In genomic region chrX:153032397-153033118, GRCh38 we compare ENCODE assay signal across 8 cellular contexts. TPM values are rescaled to one million over a fixed set of nuclear protein-coding genes. Genes with fewer than 3 reads are reported as not detected.
DNase-seq lines count a peak whose midpoint lies in the region; ATAC-seq and TF ChIP-seq lines count a peak whose summit lies in the region.

No MANE protein-coding gene starts in this region.

- intact Hi-C loops in activated T-helper 1 cell treated with anti-CD3 and anti-CD28 coated beads, Interleukin-12 subunit alpha, Interleukin-12 subunit beta, Interleukin-2, Interleukin-4 antibody, amounts not matched to agents 30 ng/mL and 10 ng/mL and 1 ng/mL, durations not matched to agents 14 hours and 24 hours and 36 hours (cut with micrococcal nuclease): loop anchor here (1.0 to 2.0 kb wide), 4 partner anchors 73 to 636 kb away; no protein-coding TSS in a partner anchor

- no peaks in the 10 kb centered on the region for H3K79me2 ChIP-seq in neural progenitor cell (ENCODE audit: low read depth)

- H3K4me3 Mint-ChIP-seq in activated T-helper 1 cell treated with anti-CD3 and anti-CD28 coated beads, Interleukin-12 subunit alpha, Interleukin-12 subunit beta, Interleukin-2, Interleukin-4 antibody, amounts not matched to agents 30 ng/mL and 10 ng/mL and 1 ng/mL, durations not matched to agents 14 hours and 24 hours and 36 hours: peak overlapping the region; percentile 78
- no peak overlapping the region for H3K4me3 Mint-ChIP-seq in neural progenitor cell

- no peak overlapping the region for H3K9ac ChIP-seq in neural progenitor cell
- H3K9ac ChIP-seq in stomach smooth muscle (ENCODE audit: low read length in 2 of 2): no peak overlapping the region

- H3K9me3 Mint-ChIP-seq in activated T-helper 1 cell treated with anti-CD3 and anti-CD28 coated beads, Interleukin-12 subunit alpha, Interleukin-12 subunit beta, Interleukin-2, Interleukin-4 antibody, amounts not matched to agents 30 ng/mL and 10 ng/mL and 1 ng/mL, durations not matched to agents 14 hours and 24 hours and 36 hours: peaks cover 4% of the 10 kb centered on the region
- H3K9me3 Mint-ChIP-seq in neural progenitor cell: peaks cover 23% of the 10 kb centered on the region

- no peaks in the 10 kb centered on the region for H3K27me3 Mint-ChIP-seq in activated T-helper 1 cell treated with anti-CD3 and anti-CD28 coated beads, Interleukin-12 subunit alpha, Interleukin-12 subunit beta, Interleukin-2, Interleukin-4 antibody, amounts not matched to agents 30 ng/mL and 10 ng/mL and 1 ng/mL, durations not matched to agents 14 hours and 24 hours and 36 hours (ENCODE audit: insufficient read depth)
- peaks cover 5% of the 10 kb centered on the region for H3K27me3 Mint-ChIP-seq in neural progenitor cell (ENCODE audit: insufficient read depth, low read depth)

- no peaks in the 10 kb centered on the region for H3K36me3 ChIP-seq in neural progenitor cell
- H3K36me3 ChIP-seq in stomach smooth muscle (ENCODE audit: control insufficient read depth in 2 of 2, insufficient read depth in 2 of 2, low read length in 2 of 2): no peaks in the 10 kb centered on the region

- no peak overlapping the region for H3K27ac ChIP-seq in neural progenitor cell
- H3K27ac ChIP-seq in stomach smooth muscle (ENCODE audit: low read length): no peak overlapping the region

- H3K27me3 ChIP-seq in neural progenitor cell (no peaks in the 10 kb centered on the region), stomach smooth muscle (ENCODE audit: control insufficient read depth in 1 of 2, insufficient read depth in 2 of 2, low read length in 2 of 2) (peaks cover 0 to 10% of the 10 kb centered on the region in 2 donors)

- H3K27ac Mint-ChIP-seq in activated T-helper 1 cell treated with anti-CD3 and anti-CD28 coated beads, Interleukin-12 subunit alpha, Interleukin-12 subunit beta, Interleukin-2, Interleukin-4 antibody, amounts not matched to agents 30 ng/mL and 10 ng/mL and 1 ng/mL, durations not matched to agents 14 hours and 24 hours and 36 hours: peak overlapping the region; percentile 77
- H3K27ac Mint-ChIP-seq in neural progenitor cell: no peak overlapping the region

- no peak overlapping the region for H2AFZ ChIP-seq in neural progenitor cell (replicated peaks)

- H3K4me2 ChIP-seq in neural progenitor cell: peak overlapping the region; percentile 60

- H3K36me3 Mint-ChIP-seq in activated T-helper 1 cell treated with anti-CD3 and anti-CD28 coated beads, Interleukin-12 subunit alpha, Interleukin-12 subunit beta, Interleukin-2, Interleukin-4 antibody, amounts not matched to agents 30 ng/mL and 10 ng/mL and 1 ng/mL, durations not matched to agents 14 hours and 24 hours and 36 hours (ENCODE audit: low read depth): no peaks in the 10 kb centered on the region
- peaks cover 2% of the 10 kb centered on the region for H3K36me3 Mint-ChIP-seq in neural progenitor cell

- TF ChIP-seq CTCF in fibroblast of villous mesenchyme (IDR thresholded peaks at IDR 0.05; ENCODE audit: insufficient read depth, low read depth, low read length) (peak; percentile 78), neural progenitor cell (IDR thresholded peaks at IDR 0.05) (peak; percentile 74)

- peak; percentile 73 for ATAC-seq in GM19025 (IDR thresholded peaks at IDR 0.05; ENCODE audit: low read depth, unreplicated experiment)
- ATAC-seq in HG03460 (IDR thresholded peaks at IDR 0.05; ENCODE audit: unreplicated experiment): peak; percentile 86

- H3F3A ChIP-seq in neural progenitor cell (ENCODE audit: low read depth): no peaks in the 10 kb centered on the region

- H3K9me3 ChIP-seq in neural progenitor cell (ENCODE audit: low read depth) (no peaks in the 10 kb centered on the region), stomach smooth muscle (ENCODE audit: control insufficient read depth in 2 of 2, low read length in 2 of 2) (peaks cover 0 to 4% of the 10 kb centered on the region in 2 donors)

- peak; percentile 62 for DNase-seq in Ammon's horn (ENCODE audit: low spot score)
- DNase-seq in OCI-M1 (lab: John Stamatoyannopoulos, UW): peak; percentile 80
- DNase-seq in activated T-helper 1 cell treated with anti-CD3 and anti-CD28 coated beads, Interleukin-12 subunit alpha, Interleukin-12 subunit beta, Interleukin-2, Interleukin-4 antibody, amounts not matched to agents 30 ng/mL and 10 ng/mL and 1 ng/mL, durations not matched to agents 14 hours and 24 hours and 36 hours (ENCODE audit: low spot score): peak; percentile 52
- peak; percentile 38 for DNase-seq in fibroblast of villous mesenchyme (ENCODE audit: low read depth)
- peak; percentile 69 for DNase-seq in neural progenitor cell (ENCODE audit: low spot score)

- no peaks in the 10 kb centered on the region for H3K4me1 Mint-ChIP-seq in activated T-helper 1 cell treated with anti-CD3 and anti-CD28 coated beads, Interleukin-12 subunit alpha, Interleukin-12 subunit beta, Interleukin-2, Interleukin-4 antibody, amounts not matched to agents 30 ng/mL and 10 ng/mL and 1 ng/mL, durations not matched to agents 14 hours and 24 hours and 36 hours (ENCODE audit: low read depth)
- H3K4me1 Mint-ChIP-seq in neural progenitor cell: no peaks in the 10 kb centered on the region

- H3K4me1 ChIP-seq in neural progenitor cell: no peaks in the 10 kb centered on the region
- H3K4me1 ChIP-seq in stomach smooth muscle (ENCODE audit: control insufficient read depth, insufficient read depth, low read length): no peaks in the 10 kb centered on the region

- peak overlapping the region; percentile 45 for H3K4me3 ChIP-seq in fibroblast of villous mesenchyme (ENCODE audit: low read depth, low read length)
- peak overlapping the region; percentile 36 for H3K4me3 ChIP-seq in neural progenitor cell
- peak overlapping the region; percentile 55 to 65 for H3K4me3 ChIP-seq in stomach smooth muscle (ENCODE audit: low read length in 2 of 2)

- no peaks in the 10 kb centered on the region for H4K20me1 ChIP-seq in neural progenitor cell (ENCODE audit: low read depth)

RNA-seq across cellular contexts. Expression of gene PNMA3, which starts 23.7 kb away (rescaled TPM):
- total RNA-seq in activated T-helper 1 cell treated with anti-CD3 and anti-CD28 coated beads, Interleukin-12 subunit alpha, Interleukin-12 subunit beta, Interleukin-2, Interleukin-4 antibody, amounts not matched to agents 30 ng/mL and 10 ng/mL and 1 ng/mL, durations not matched to agents 14 hours and 24 hours and 36 hours: 0.67 and 0.88 TPM in 2 replicates
- under 0.01 TPM in 1 of 2 replicates, not detected in the other for total RNA-seq in fibroblast of villous mesenchyme
- 2.9 and 3.1 TPM in 2 replicates for total RNA-seq in neural progenitor cell (ENCODE audit: low replicate concordance)

RNA-seq across cellular contexts. Expression of gene PNMA5, which starts 38.6 kb away (rescaled TPM):
- total RNA-seq in activated T-helper 1 cell treated with anti-CD3 and anti-CD28 coated beads, Interleukin-12 subunit alpha, Interleukin-12 subunit beta, Interleukin-2, Interleukin-4 antibody, amounts not matched to agents 30 ng/mL and 10 ng/mL and 1 ng/mL, durations not matched to agents 14 hours and 24 hours and 36 hours: not detected in 2 replicates
- total RNA-seq in fibroblast of villous mesenchyme (0.64 TPM in 1 of 2 replicates, not detected in the other), neural progenitor cell (ENCODE audit: low replicate concordance) (not detected in 2 replicates)

RNA-seq across cellular contexts. Expression of gene PNMA6A, which starts 39.7 kb away (rescaled TPM):
- 0.56 and 0.73 TPM in 2 replicates for total RNA-seq in activated T-helper 1 cell treated with anti-CD3 and anti-CD28 coated beads, Interleukin-12 subunit alpha, Interleukin-12 subunit beta, Interleukin-2, Interleukin-4 antibody, amounts not matched to agents 30 ng/mL and 10 ng/mL and 1 ng/mL, durations not matched to agents 14 hours and 24 hours and 36 hours
- total RNA-seq in fibroblast of villous mesenchyme (0.32 and 0.43 TPM in 2 replicates), neural progenitor cell (ENCODE audit: low replicate concordance) (0.64 and 3.2 TPM in 2 replicates)
